Comparison of ENCODE assay signal across 21 cellular contexts in genomic region chr10:88963318-88963717, GRCh38.
"Had no signal": no experiment of that assay in that cellular context is flagged by ENCODE, and none has a peak within 500 bp of the region (broad histone marks: within the 10 kb centered on the region; RNA-seq: fewer than 3 reads in every experiment).

No MANE protein-coding gene starts in this region.

- ATAC-seq: activated naive CD8-positive, alpha-beta T cell treated with anti-CD3 and anti-CD28 coated beads, Interleukin-2, amount 50 U/mL, for 24 hours; activated T-cell treated with anti-CD3 and anti-CD28 coated beads, Interleukin-2, amount 50 U/mL, for 4 hours; lower lobe of right lung; stimulated activated naive CD8-positive, alpha-beta T cell treated with anti-CD3 and anti-CD28 coated beads, Interleukin-15, Interleukin-2, amounts not matched to agents 100 U/mL and 50 U/mL, for 24 hours had no signal

- H3K27me3 ChIP-seq: breast epithelium, transverse colon, vagina had no signal

- H3K4me3 ChIP-seq: breast epithelium, lower lobe of right lung, transverse colon, vagina had no signal

- DNase-seq: activated CD4-positive, alpha-beta T cell treated with anti-CD3 and anti-CD28 coated beads, Interleukin-2, amount 10 ng/mL, durations not matched to agents 24 days and 14 days; activated CD8-positive, alpha-beta memory T cell treated with anti-CD3 and anti-CD28 coated beads, Interleukin-2, amount 50 U/mL, for 4 hours; activated CD8-positive, alpha-beta T cell treated with anti-CD3 and anti-CD28 coated beads, Interleukin-2, amount 10 ng/mL, durations not matched to agents 7 days and 5 days; activated effector memory CD4-positive, alpha-beta T cell treated with Interleukin-2 at 50 U/mL for 16 hours; activated naive CD4-positive, alpha-beta T cell treated with anti-CD3 and anti-CD28 coated beads, Interleukin-2, amount 10 ng/mL, durations not matched to agents 7 days and 5 days; activated naive CD8-positive, alpha-beta T cell treated with anti-CD3 and anti-CD28 coated beads, Interleukin-2, amount 50 U/mL, for 24 hours; activated T-cell treated with anti-CD3 and anti-CD28 coated beads, Interleukin-2, amount 50 U/mL, for 4 hours; anterior cingulate cortex; cerebellar nuclear complex; effector CD4-positive, alpha-beta T cell; foreskin melanocyte; lower lobe of right lung; occipital lobe; posterior cingulate gyrus; stimulated activated CD4-positive, alpha-beta T cell treated with anti-CD3 and anti-CD28 coated beads, Interleukin-12 subunit alpha, Interleukin-12 subunit beta, amount 100 ng/mL, for 4 hours; stimulated activated CD4-positive, alpha-beta T cell treated with anti-CD3 and anti-CD28 coated beads, Interleukin-1b, Interleukin-23, amount 100 ng/mL, for 48 hours; stimulated activated naive CD8-positive, alpha-beta T cell treated with anti-CD3 and anti-CD28 coated beads, Interleukin-15, Interleukin-2, amounts not matched to agents 100 U/mL and 50 U/mL, for 24 hours; substantia nigra; transverse colon had no signal

- H3K9me3 ChIP-seq: breast epithelium, lower lobe of right lung, transverse colon, vagina had no signal

- H3K27ac ChIP-seq: breast epithelium, lower lobe of right lung, transverse colon, vagina had no signal

- H3K4me1 ChIP-seq: breast epithelium had no signal

- H3K36me3 ChIP-seq: breast epithelium, lower lobe of right lung, transverse colon, vagina had no signal
